Comparison of ENCODE assay signal across 1 cellular context in the genomic region with DNA sequence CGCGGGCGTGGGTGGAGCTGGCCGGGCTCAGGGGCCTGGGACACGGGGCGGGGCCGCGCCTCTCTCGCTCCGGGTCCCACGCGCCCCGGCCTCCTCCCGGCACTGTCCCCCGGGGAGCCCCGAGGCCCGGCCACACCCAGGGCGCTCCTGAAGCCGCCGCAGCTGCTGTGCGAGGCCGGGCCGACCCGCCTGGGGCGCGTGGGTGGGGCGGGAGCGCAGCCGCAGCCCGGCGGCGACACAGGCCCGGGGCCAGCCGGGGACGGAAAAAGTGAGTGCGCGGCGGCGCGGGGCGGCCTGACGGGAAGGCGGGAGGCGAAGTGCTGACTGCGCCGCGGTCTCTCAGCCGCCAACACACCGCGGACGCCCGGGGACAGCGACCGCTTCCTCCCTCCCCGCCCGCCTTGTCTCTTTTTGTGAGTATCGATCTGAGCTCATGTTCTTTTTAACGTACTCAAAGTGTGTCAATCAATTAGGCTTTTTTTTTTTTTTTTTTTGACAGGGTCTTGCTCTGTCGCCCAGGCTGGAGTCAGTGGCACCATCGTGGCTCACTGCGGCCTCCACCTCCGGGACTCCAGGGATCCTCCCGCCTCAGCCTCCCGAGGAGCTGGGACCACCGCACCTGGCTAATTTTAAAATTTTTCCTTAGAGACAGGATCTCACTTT.
TF ChIP-seq lines count a peak whose summit lies in the region.

No MANE protein-coding gene starts in this region.

TF ChIP-seq in H1, 55 proteins besides CTCF, POLR2A, EP300 and RAD21:
- TF ChIP-seq KDM4A (IDR thresholded peaks at IDR 0.05; ENCODE audit: low read depth, low read length, severe bottlenecking), result peak; percentile 52
- 0 out of 4 replicates have a peak, but pooled peaks of 1 of the 2 experiments have one; percentile 34 for TF ChIP-seq HDAC2 (IDR thresholded peaks at IDR 0.05; ENCODE audit: borderline replicate concordance in 1 of 2, low read depth in 2 of 2, low read length in 2 of 2)
- TF ChIP-seq EGR1 (IDR thresholded peaks at IDR 0.05; ENCODE audit: borderline replicate concordance, low read depth, low read length), result peak; percentile 22; the same call in 1 of the 2 replicates
- TF ChIP-seq KDM1A (IDR thresholded peaks at IDR 0.05; ENCODE audit: borderline replicate concordance, low read length), result peak; percentile 81; the same call in 1 of the 2 replicates
- peak; percentile 23; the same call in 1 of the 2 replicates for TF ChIP-seq BACH1 (IDR thresholded peaks at IDR 0.05; ENCODE audit: low read length)
- no peak for TF ChIP-seq NRF1 (IDR thresholded peaks at IDR 0.05; ENCODE audit: low read depth, low read length)
- no peak for TF ChIP-seq CHD7 (IDR thresholded peaks at IDR 0.05; ENCODE audit: insufficient replicate concordance, low read length)
- no peak for TF ChIP-seq CBX8 (IDR thresholded peaks at IDR 0.05; ENCODE audit: borderline replicate concordance, low read depth, low read length)
- TF ChIP-seq E2F6 (IDR thresholded peaks at IDR 0.05), result peak; percentile 59; the same call in 1 of the 2 replicates
- TF ChIP-seq RBBP5 (IDR thresholded peaks at IDR 0.05; ENCODE audit: borderline replicate concordance, low read depth, low read length), result no peak
